17 cellular contexts compared by ENCODE assay signal in the genomic region with DNA sequence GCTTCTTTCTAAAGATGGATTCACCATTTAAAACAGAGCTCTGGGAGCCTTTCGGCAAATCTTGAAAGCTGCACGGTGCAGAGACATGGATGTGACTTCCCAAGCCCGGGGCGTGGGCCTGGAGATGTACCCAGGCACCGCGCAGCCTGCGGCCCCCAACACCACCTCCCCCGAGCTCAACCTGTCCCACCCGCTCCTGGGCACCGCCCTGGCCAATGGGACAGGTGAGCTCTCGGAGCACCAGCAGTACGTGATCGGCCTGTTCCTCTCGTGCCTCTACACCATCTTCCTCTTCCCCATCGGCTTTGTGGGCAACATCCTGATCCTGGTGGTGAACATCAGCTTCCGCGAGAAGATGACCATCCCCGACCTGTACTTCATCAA. TPM values are rescaled to one million over a fixed set of nuclear protein-coding genes. Genes with fewer than 3 reads are reported as not detected.
DNase-seq lines count a peak whose midpoint lies in the region; ATAC-seq, FAIRE-seq and TF ChIP-seq lines count a peak whose summit lies in the region.
"Had no signal": no experiment of that assay in that cellular context is flagged by ENCODE, and none has a peak within 500 bp of the region (broad histone marks: within the 10 kb centered on the region; RNA-seq: fewer than 3 reads in every experiment).

No MANE protein-coding gene starts in this region.

- H3K4ac ChIP-seq in neuronal stem cell (ENCODE audit: low read length), result no peak overlapping the region

- H3K9ac ChIP-seq in HepG2 (ENCODE audit: insufficient read depth, low read depth, low read length) (no peak overlapping the region), neuronal stem cell (ENCODE audit: low read depth, low read length, poor library complexity) (peak overlapping the region; percentile 70)

- no peak overlapping the region for H4K91ac ChIP-seq in neuronal stem cell (ENCODE audit: low read depth, low read length, poor library complexity)

- 100% methylated on average over 15 of the region's 18 CpGs for WGBS in HepG2 (ENCODE audit: low lambda C conversion rate)
- WGBS in right lobe of liver (ENCODE audit: insufficient coverage, low coverage, low lambda C conversion rate, missing lambda C conversion rate), result 80% methylated on average over 6 of the region's 18 CpGs
- WGBS in neuronal stem cell (ENCODE audit: extremely low coverage in 2 of 2, insufficient read length in 2 of 2, insufficient replicate concordance in 1 of 2), 2 donors, result no CpG with 5 or more reads among the region's 18 CpGs

- TF ChIP-seq POLR2A in HepG2 (IDR thresholded peaks at IDR 0.05; ENCODE audit: insufficient read depth in 1 of 2, low read depth in 2 of 2, low read length in 2 of 2), result no peak
- TF ChIP-seq POLR2A in right lobe of liver (IDR thresholded peaks at IDR 0.05), result no peak

- TF ChIP-seq EP300 in HepG2 (IDR thresholded peaks at IDR 0.05; ENCODE audit: low read depth in 2 of 2, low read length in 2 of 2), result no peak
- no peak for TF ChIP-seq EP300 in HepG2 (CRISPR knock-in tag; IDR thresholded peaks at IDR 0.05; ENCODE audit: borderline replicate concordance)

- H3K4me3 Mint-ChIP-seq in HFFc6, result no peak overlapping the region
- H3K4me3 Mint-ChIP-seq: CD4-positive, alpha-beta T cell; IgD-negative memory B cell had no signal

- intact Hi-C loops in HepG2 (cut with micrococcal nuclease; ENCODE audit: unreplicated experiment), result no loop called here
- intact Hi-C loops in right lobe of liver (cut with DNase I), result no loop called here

- H4K8ac ChIP-seq in neuronal stem cell (ENCODE audit: low read depth, low read length), result no peak overlapping the region

- H4K20me1 ChIP-seq in HepG2 (ENCODE audit: insufficient read depth, low read length), result no peaks in the 10 kb centered on the region

- no peak overlapping the region for H3K27ac ChIP-seq in HepG2 (ENCODE audit: extremely low read length, insufficient read depth, low read length)
- no peak overlapping the region for H3K27ac ChIP-seq in right lobe of liver
- H3K27ac ChIP-seq in angular gyrus (ENCODE audit: low read depth, low read length), result peak overlapping the region; percentile 5
- H3K27ac ChIP-seq in neuronal stem cell (replicated peaks; ENCODE audit: low read length), result no peak overlapping the region
- H3K27ac ChIP-seq: HL-60 had no signal

- H3K4me1 ChIP-seq in HepG2 (ENCODE audit: insufficient read depth, low read length) (peaks cover 68% of the 10 kb centered on the region), right lobe of liver (peaks cover 0 to 51% (median 23%) of the 10 kb centered on the region in 4 donors), neuronal stem cell (ENCODE audit: control insufficient read depth in 2 of 2, insufficient read depth in 1 of 2, low read depth in 1 of 2, low read length in 2 of 2) (peaks cover 10 to 24% of the 10 kb centered on the region in 2 donors)

- no peaks in the 10 kb centered on the region for H3K27me3 ChIP-seq in HepG2 (ENCODE audit: control insufficient read depth in 1 of 2, insufficient read depth in 2 of 2, low read length in 2 of 2)
- H3K27me3 ChIP-seq in right lobe of liver, result no peaks in the 10 kb centered on the region
- peaks cover 0 to 1% (median 0%) of the 10 kb centered on the region in 3 experiments for H3K27me3 ChIP-seq in neuronal stem cell (ENCODE audit: control insufficient read depth in 3 of 3, insufficient read depth in 3 of 3, low read depth in 1 of 3, low read length in 3 of 3)

- TF ChIP-seq RAD21 in HepG2 (CRISPR knock-in tag; IDR thresholded peaks at IDR 0.05), result no peak

- H3K79me2 ChIP-seq in HepG2 (ENCODE audit: insufficient read depth, low read length), result peaks cover 47% of the 10 kb centered on the region

- no peak overlapping the region for H2AK5ac ChIP-seq in neuronal stem cell (ENCODE audit: low read depth, low read length)

- peaks cover 15% of the 10 kb centered on the region for H3K79me1 ChIP-seq in neuronal stem cell (ENCODE audit: low read depth, low read length)

- peaks cover 36% of the 10 kb centered on the region for H3K4me1 Mint-ChIP-seq in HFFc6 (ENCODE audit: low read depth)

- no peak overlapping the region; the same call in 1 of the 2 replicates for H3K27ac Mint-ChIP-seq in HFFc6
- H3K27ac Mint-ChIP-seq: CD4-positive, alpha-beta T cell had no signal

- H2BK15ac ChIP-seq in neuronal stem cell (ENCODE audit: low read length), result no peak overlapping the region

- no peak overlapping the region for H2BK12ac ChIP-seq in neuronal stem cell (ENCODE audit: low read length)

- no peaks in the 10 kb centered on the region for H3K9me3 ChIP-seq in HepG2 (ENCODE audit: low read length)
- H3K9me3 ChIP-seq in right lobe of liver, result no peaks in the 10 kb centered on the region
- H3K9me3 ChIP-seq in neuronal stem cell (replicated peaks in 1 of 2; ENCODE audit: control insufficient read depth in 2 of 2, insufficient read depth in 1 of 2, low read depth in 1 of 2, low read length in 2 of 2), result peaks cover 0 to 2% of the 10 kb centered on the region in 2 donors

- H3K23ac ChIP-seq in neuronal stem cell (ENCODE audit: low read depth, low read length, poor library complexity), result peak overlapping the region; percentile 85

- H2BK120ac ChIP-seq in neuronal stem cell (ENCODE audit: low read depth, low read length), result no peak overlapping the region

- H2AFZ ChIP-seq in HepG2 (ENCODE audit: low read length) (no peak overlapping the region), neuronal stem cell (ENCODE audit: low read length) (no peak overlapping the region)

- DNase-seq in HepG2 (ENCODE audit: low spot score) (no peak), right lobe of liver (no peak), neuronal stem cell (ENCODE audit: low spot score) (no peak), HFFc6 (no peak), COR-L47 (lab: John Stamatoyannopoulos, UW) (no peak)
- DNase-seq: 8988T; AML-193; C1 segment of cervical spinal cord; CD4-positive, alpha-beta T cell; DMS79 had no signal

- H3K14ac ChIP-seq in neuronal stem cell (ENCODE audit: low read length), result no peak overlapping the region

- H3K36me3 Mint-ChIP-seq in HFFc6 (ENCODE audit: low read depth), result peaks cover 14% of the 10 kb centered on the region

- H3K9me3 Mint-ChIP-seq in HFFc6, result no peaks in the 10 kb centered on the region
- H3K9me3 Mint-ChIP-seq: CD4-positive, alpha-beta T cell; IgD-negative memory B cell had no signal

- H3K4me2 ChIP-seq in HepG2 (ENCODE audit: low read depth, low read length) (no peak overlapping the region), neuronal stem cell (ENCODE audit: insufficient read depth, low read length, poor library complexity, severe bottlenecking) (no peak overlapping the region)

- POLR2A ChIA-PET in HepG2 (lab: Yijun Ruan, JAX), result interaction anchor here (1.8 to 5.1 kb wide), 3 partner anchors 11 to 78 kb away, joined by 9 to 59 read pairs (median 12); no protein-coding TSS in a partner anchor

- peaks cover 11 to 16% of the 10 kb centered on the region in 2 experiments; a peak in 4 of 5 replicates for H3K36me3 ChIP-seq in HepG2 (replicated peaks in 1 of 2; ENCODE audit: control insufficient read depth in 1 of 2, insufficient read depth in 2 of 2, low read length in 2 of 2)
- H3K36me3 ChIP-seq in right lobe of liver, result peaks cover 0 to 7% (median 0%) of the 10 kb centered on the region in 4 donors
- H3K36me3 ChIP-seq in neuronal stem cell (replicated peaks in 1 of 2; ENCODE audit: control insufficient read depth in 2 of 2, insufficient read depth in 2 of 2, low read length in 2 of 2), result peaks cover 5 to 6% of the 10 kb centered on the region in 2 donors

- H3K4me3 ChIP-seq in HepG2 (replicated peaks in 1 of 3; ENCODE audit: insufficient read depth in 1 of 3, low read depth in 2 of 3, low read length in 3 of 3) (no peak overlapping the region), right lobe of liver (no peak overlapping the region), neuronal stem cell (ENCODE audit: low read length in 2 of 2) (no peak overlapping the region)

- H3K18ac ChIP-seq in neuronal stem cell (ENCODE audit: low read length), result no peak overlapping the region

- CTCF ChIA-PET in HepG2 (lab: Yijun Ruan, JAX; ENCODE audit: low intra/inter-chr PET ratio, low total read pairs), result interaction anchor here (1.5 kb wide), 1 partner anchor 99 kb away, joined by 3 read pairs; no protein-coding TSS in a partner anchor

- no peak for ATAC-seq in HepG2
- no peak for ATAC-seq in right lobe of liver
- no peak for ATAC-seq in GM18502 (IDR thresholded peaks at IDR 0.05; ENCODE audit: poor library complexity, unreplicated experiment)
- ATAC-seq: HCT116 had no signal

- TF ChIP-seq CTCF in HepG2 (CRISPR knock-in tag; IDR thresholded peaks at IDR 0.05) (no peak), right lobe of liver (IDR thresholded peaks at IDR 0.05) (no peak), HFFc6 (IDR thresholded peaks at IDR 0.05) (no peak)

- in situ Hi-C loops in HepG2 (cut with HindIII; ENCODE audit: extremely low pct_ligation_motif_present, low pct_unique_long_range_greater_than_20kb), result no loop called here

- no TSS peak for BruUV-seq in HepG2 (replicated peaks; lab: Mats Ljungman, UMichigan)

- FAIRE-seq in HepG2 (lab: Jason Lieb, UNC), result no peak
- FAIRE-seq: GM12891, GM19239 had no signal

- H3K27me3 Mint-ChIP-seq in HFFc6 (ENCODE audit: insufficient read depth), result no peaks in the 10 kb centered on the region; the same call in none of the 2 replicates
- H3K27me3 Mint-ChIP-seq: CD4-positive, alpha-beta T cell had no signal

- H2BK5ac ChIP-seq in neuronal stem cell (ENCODE audit: low read length), result no peak overlapping the region

RNA-seq across cellular contexts. Expression of gene GPER1, which starts 3.7 kb away (rescaled TPM):
- 15.2 and 19.7 TPM in 2 replicates for total RNA-seq in HepG2 (2016; rRNA removed; fragmentation: Illumina TruSeq; extraction: Trizol)
- total RNA-seq in HepG2 (2016; cell fraction: cytosol; rRNA removed; fragmentation: Illumina TruSeq; extraction: Trizol; ENCODE audit: low read depth), result 11.8 and 14.0 TPM in 2 replicates
- 14.3 and 19.8 TPM in 2 replicates for total RNA-seq in HepG2 (2016; cell fraction: insoluble cytoplasmic fraction; rRNA removed; fragmentation: Illumina TruSeq; extraction: Trizol)
- total RNA-seq in HepG2 (2016; cell fraction: membrane; rRNA removed; fragmentation: Illumina TruSeq; extraction: Trizol), result 22.2 and 30.5 TPM in 2 replicates
- total RNA-seq in HepG2 (2016; cell fraction: nucleus; rRNA removed; fragmentation: Illumina TruSeq; extraction: Trizol), result 13.6 and 15.7 TPM in 2 replicates
- polyA plus RNA-seq in HepG2 (2011; rRNA removed), result 12.7 and 16.4 TPM in 2 replicates
- polyA plus RNA-seq in HepG2 (2011; cell fraction: cytosol; rRNA removed), result 14.9 and 19.2 TPM in 2 replicates
- 55.4 and 63.5 TPM in 2 replicates for polyA plus RNA-seq in HepG2 (2011; cell fraction: nucleus; rRNA removed)
- 10.5 and 10.7 TPM in 2 replicates for polyA plus RNA-seq in HepG2 (2012)
- 9.9 and 11.3 TPM in 2 replicates for polyA plus RNA-seq in HepG2 (2016; cell fraction: cytosol; fragmentation: Illumina TruSeq; extraction: Trizol; ENCODE audit: low read depth)
- 17.5 and 21.3 TPM in 2 replicates for polyA plus RNA-seq in HepG2 (2016; cell fraction: insoluble cytoplasmic fraction; fragmentation: Illumina TruSeq; extraction: Trizol; ENCODE audit: low read depth)
- 22.0 and 22.5 TPM in 2 replicates for polyA plus RNA-seq in HepG2 (2016; cell fraction: membrane; fragmentation: Illumina TruSeq; extraction: Trizol; ENCODE audit: low read depth)
- 36.9 and 39.6 TPM in 2 replicates for polyA plus RNA-seq in HepG2 (2016; cell fraction: nucleus; fragmentation: Illumina TruSeq; extraction: Trizol; ENCODE audit: insufficient read depth, low read depth)
- 7.5 and 47.4 TPM in 2 replicates for polyA minus RNA-seq in HepG2 (2011; rRNA and poly(A)+ RNA removed; ENCODE audit: low replicate concordance)
- 11.5 and 13.4 TPM in 2 replicates for polyA minus RNA-seq in HepG2 (2011; cell fraction: cytosol; rRNA and poly(A)+ RNA removed)
- polyA minus RNA-seq in HepG2 (2011; cell fraction: nucleus; rRNA and poly(A)+ RNA removed), result 4.2 and 5.7 TPM in 2 replicates
- total RNA-seq in right lobe of liver, result 10 to 100 TPM in 4 of 6 experiments, 1 to 10 TPM in 2; 7.0 to 26.4 (median 11.9) TPM
- polyA plus RNA-seq in neuronal stem cell (2013, experiment 1 of 2), result 0.63 TPM
- polyA plus RNA-seq in neuronal stem cell (2013, experiment 2 of 2), result 0.66 TPM
- 1 to 10 TPM; 4.6 to 7.1 (median 5.3) TPM for total RNA-seq in HFFc6 (2021; fragmentation: NEBNext Ultra II Directional; extraction: Animal tissue kit (Norgen Biotek cat#: 25700))
- total RNA-seq: CD4-positive, alpha-beta T cell had no signal

RNA-seq across cellular contexts. Expression of gene GPR146, which starts 47.3 kb away (rescaled TPM):
- total RNA-seq in HepG2 (2016; rRNA removed; fragmentation: Illumina TruSeq; extraction: Trizol), result 0.84 and 2.0 TPM in 2 replicates
- total RNA-seq in HepG2 (2016; cell fraction: cytosol; rRNA removed; fragmentation: Illumina TruSeq; extraction: Trizol; ENCODE audit: low read depth), result 0.91 and 1.1 TPM in 2 replicates
- 0.89 and 1.2 TPM in 2 replicates for total RNA-seq in HepG2 (2016; cell fraction: insoluble cytoplasmic fraction; rRNA removed; fragmentation: Illumina TruSeq; extraction: Trizol)
- 1.9 and 2.7 TPM in 2 replicates for total RNA-seq in HepG2 (2016; cell fraction: membrane; rRNA removed; fragmentation: Illumina TruSeq; extraction: Trizol)
- total RNA-seq in HepG2 (2016; cell fraction: nucleus; rRNA removed; fragmentation: Illumina TruSeq; extraction: Trizol), result 1.1 and 3.4 TPM in 2 replicates
- 15.9 and 17.2 TPM in 2 replicates for polyA plus RNA-seq in HepG2 (2011; rRNA removed)
- 11.4 and 22.4 TPM in 2 replicates for polyA plus RNA-seq in HepG2 (2011; cell fraction: cytosol; rRNA removed)
- 18.2 and 25.0 TPM in 2 replicates for polyA plus RNA-seq in HepG2 (2011; cell fraction: nucleus; rRNA removed)
- polyA plus RNA-seq in HepG2 (2012), result 4.5 and 5.3 TPM in 2 replicates
- polyA plus RNA-seq in HepG2 (2016; cell fraction: cytosol; fragmentation: Illumina TruSeq; extraction: Trizol; ENCODE audit: low read depth), result 2.1 and 2.2 TPM in 2 replicates
- 0.78 and 1.3 TPM in 2 replicates for polyA plus RNA-seq in HepG2 (2016; cell fraction: insoluble cytoplasmic fraction; fragmentation: Illumina TruSeq; extraction: Trizol; ENCODE audit: low read depth)
- polyA plus RNA-seq in HepG2 (2016; cell fraction: membrane; fragmentation: Illumina TruSeq; extraction: Trizol; ENCODE audit: low read depth), result 2.3 and 3.4 TPM in 2 replicates
- polyA plus RNA-seq in HepG2 (2016; cell fraction: nucleus; fragmentation: Illumina TruSeq; extraction: Trizol; ENCODE audit: insufficient read depth, low read depth), result 2.2 and 2.5 TPM in 2 replicates
- polyA minus RNA-seq in HepG2 (2011; rRNA and poly(A)+ RNA removed; ENCODE audit: low replicate concordance), result 0.87 and 47.8 TPM in 2 replicates
- 6.9 and 9.1 TPM in 2 replicates for polyA minus RNA-seq in HepG2 (2011; cell fraction: cytosol; rRNA and poly(A)+ RNA removed)
- polyA minus RNA-seq in HepG2 (2011; cell fraction: nucleus; rRNA and poly(A)+ RNA removed), result 9.3 and 14.0 TPM in 2 replicates
- total RNA-seq in right lobe of liver, result 10 to 100 TPM; 13.3 to 45.3 (median 22.8) TPM
- 1.7 TPM for polyA plus RNA-seq in neuronal stem cell (2013, experiment 1 of 2)
- polyA plus RNA-seq in neuronal stem cell (2013, experiment 2 of 2), result 1.5 TPM
- total RNA-seq in HFFc6 (2021; fragmentation: NEBNext Ultra II Directional; extraction: Animal tissue kit (Norgen Biotek cat#: 25700)), result under 1 TPM; 0.26 to 0.92 (median 0.52) TPM
